8 cellular contexts compared by ENCODE assay signal in genomic region chr4:25913056-25913850, GRCh38. TPM values are rescaled to one million over a fixed set of nuclear protein-coding genes. Genes with fewer than 3 reads are reported as not detected.
DNase-seq lines count a peak whose midpoint lies in the region; ATAC-seq and TF ChIP-seq lines count a peak whose summit lies in the region.

No MANE protein-coding gene starts in this region.

- peak; percentile 21 for ATAC-seq in HG02759 (IDR thresholded peaks at IDR 0.05; ENCODE audit: unreplicated experiment)
- peak; percentile 11 for ATAC-seq in PC-3

- H3K27ac ChIP-seq in PC-3 (ENCODE audit: low read length): no peak overlapping the region
- H3K27ac ChIP-seq in adrenal gland: peak overlapping the region in 4 of 5 donors; percentile 61 to 98 (median 90)
- no peak overlapping the region for H3K27ac ChIP-seq in iPS-18a (ENCODE audit: low read length)
- peak overlapping the region; percentile 82 to 97 (median 92) for H3K27ac ChIP-seq in spleen

- H3K4me1 ChIP-seq in PC-3 (ENCODE audit: insufficient read depth, low read length) (peaks cover 12% of the 10 kb centered on the region), adrenal gland (replicated peaks in 1 of 2) (peaks cover 6 to 15% of the 10 kb centered on the region in 2 donors), iPS-18a (ENCODE audit: control insufficient read depth, low read depth, low read length) (peaks cover 12% of the 10 kb centered on the region), spleen (peaks cover 8 to 36% (median 25%) of the 10 kb centered on the region in 6 donors)

- peak overlapping the region; percentile 99 for H2AFZ ChIP-seq in PC-3 (ENCODE audit: low read length)

- no peaks in the 10 kb centered on the region for H3K9me3 ChIP-seq in PC-3 (ENCODE audit: low read length)
- no peaks in the 10 kb centered on the region for H3K9me3 ChIP-seq in adrenal gland (replicated peaks in 1 of 3)
- H3K9me3 ChIP-seq in iPS-18a (ENCODE audit: control insufficient read depth, low read depth, low read length): no peaks in the 10 kb centered on the region
- no peaks in the 10 kb centered on the region for H3K9me3 ChIP-seq in spleen

- no peaks in the 10 kb centered on the region for H3K9me2 ChIP-seq in PC-3 (replicated peaks; ENCODE audit: low read length)

- H3K36me3 ChIP-seq in PC-3 (ENCODE audit: low read depth, low read length) (no peaks in the 10 kb centered on the region), adrenal gland (replicated peaks in 1 of 2) (no peaks in the 10 kb centered on the region), iPS-18a (ENCODE audit: control insufficient read depth, low read depth, low read length) (no peaks in the 10 kb centered on the region), spleen (no peaks in the 10 kb centered on the region)

- H3K79me2 ChIP-seq in PC-3 (ENCODE audit: low read length): peaks cover 12% of the 10 kb centered on the region

- H3K4me3 ChIP-seq in PC-3 (ENCODE audit: low read length) (peak overlapping the region; percentile 96), adrenal gland (peak overlapping the region in 3 of 4 donors; percentile 39 to 71 (median 59)), iPS-18a (ENCODE audit: low read length) (peak overlapping the region; percentile 78), spleen (peak overlapping the region; percentile 50 to 89 (median 58))

- 9 to 11% (median 10%) methylated on average over 26 of the region's 26 CpGs for WGBS in adrenal gland, 4 donors
- 2 to 6% (median 3%) methylated on average over 26 of the region's 26 CpGs for WGBS in spleen, 5 donors

- CTCF ChIA-PET in PC-3 (lab: Charles Lee): no interaction called here

- H3F3A ChIP-seq in PC-3 (ENCODE audit: low read length, unreplicated experiment): no peaks in the 10 kb centered on the region

- no peaks in the 10 kb centered on the region for H4K20me1 ChIP-seq in PC-3 (ENCODE audit: low read length)

- BruUV-seq in PC-3 (replicated peaks; lab: Mats Ljungman, UMichigan): TSS peak; percentile 93

- H3K4me2 ChIP-seq in PC-3 (ENCODE audit: low read length): peak overlapping the region; percentile 90

- DNase-seq in NCI-H2227 (lab: John Stamatoyannopoulos, UW; ENCODE audit: unreplicated experiment) (peak; percentile 50), NCI-H2227 treated with DMSO at 0.1 percent for 48 hours (lab: John Stamatoyannopoulos, UW) (no peak), PC-3 (no peak), adrenal gland (peak; percentile 18 to 56 (median 33)), spleen (peak; percentile 93), SW480 (ENCODE audit: low spot score) (no peak)

- intact Hi-C loops in PC-3 (cut with micrococcal nuclease) (loop anchor here (5.0 kb wide), 1 partner anchor 46 kb away; no protein-coding TSS in a partner anchor), adrenal gland (cut with DNase I) (no loop called here), spleen (cut with DNase I; ENCODE audit: low total_unique reads) (loop anchor here (5.0 kb wide), 1 partner anchor 56 kb away; no protein-coding TSS in a partner anchor)

- H3K27me3 ChIP-seq in PC-3 (ENCODE audit: low read length) (no peaks in the 10 kb centered on the region), adrenal gland (no peaks in the 10 kb centered on the region), iPS-18a (ENCODE audit: control insufficient read depth, insufficient read depth, low read length) (peaks cover 9% of the 10 kb centered on the region), spleen (replicated peaks in 1 of 7) (no peaks in the 10 kb centered on the region)

- POLR2A ChIA-PET in PC-3 (lab: Charles Lee; ENCODE audit: unreplicated experiment): interaction anchor here (0.7 kb wide), 1 partner anchor 706 kb away, joined by 3 read pairs; no protein-coding TSS in a partner anchor

- H3K9ac ChIP-seq in PC-3 (ENCODE audit: low read length) (peak overlapping the region; percentile 62), iPS-18a (ENCODE audit: low read length) (peak overlapping the region; percentile 51)

- TF ChIP-seq POLR2A in adrenal gland (IDR thresholded peaks at IDR 0.05) (no peak), spleen (IDR thresholded peaks at IDR 0.05) (no peak)

- TF ChIP-seq CTCF in PC-3 (conservative IDR thresholded peaks at IDR 0.05; ENCODE audit: low read depth, low read length) (no peak), adrenal gland (IDR thresholded peaks at IDR 0.05) (no peak), spleen (IDR thresholded peaks at IDR 0.05 in 8 of 11, conservative IDR thresholded peaks at IDR 0.05 in 3 of 11) (no peak)

RNA-seq across cellular contexts. Expression of gene SMIM20, which starts 0.8 kb away (rescaled TPM):
- total RNA-seq in PC-3 (2014; rRNA removed) (21.3 and 27.0 TPM in 2 replicates), adrenal gland (10 to 100 TPM; 32.7 to 62.8 (median 40.6) TPM), spleen (10 to 100 TPM; 15.7 to 25.9 (median 20.2) TPM)
- polyA plus RNA-seq in adrenal gland (10 to 100 TPM; 22.9 to 52.9 (median 28.6) TPM), spleen (10 to 100 TPM; 39.7 to 61.0 (median 45.8) TPM)

RNA-seq across cellular contexts. Expression of gene SEL1L3, which starts 50.5 kb away (rescaled TPM):
- total RNA-seq in PC-3 (2014; rRNA removed): 31.9 and 36.1 TPM in 2 replicates
- 10 to 100 TPM in 4 of 8 donors, 1 to 10 TPM in 4; 2.3 to 23.7 (median 8.6) TPM for total RNA-seq in adrenal gland
- 10 to 100 TPM in 1 of 3 donors, 1 to 10 TPM in 2; 2.7 to 14.2 (median 2.8) TPM for polyA plus RNA-seq in adrenal gland
- 100 to 1,000 TPM; 125 to 319 (median 133) TPM for total RNA-seq in spleen
- polyA plus RNA-seq in spleen: 100 to 1,000 TPM in 1 of 3 donors, 10 to 100 TPM in 2; 59.0 to 102 (median 81.3) TPM

Comparison
In these comparisons a context has a peak if more than half of its experiments do, and no peak if none do; other contexts are left out.
1. DNase-seq: peak in NCI-H2227 (single experiment), adrenal gland (7 of 7) and spleen (single experiment); none in NCI-H2227 treated with DMSO at 0.1 percent for 48 hours (single experiment), PC-3 (single experiment) and SW480 (single experiment).
2. H3K27ac ChIP-seq: peak in adrenal gland (4 of 5) and spleen (8 of 8); none in PC-3 (single experiment) and iPS-18a (single experiment).
3. intact Hi-C loops: an anchor here in PC-3 (5.0 kb wide) and spleen (5.0 kb wide); none called in adrenal gland.
4. Peak in every context shown above with its lines, with median percentiles within 50 percentile points of each other: H3K4me3 ChIP-seq.